Comparison of ENCODE assay signal across 1 cellular context in genomic region chr21:44805859-44806258, GRCh38.
TF ChIP-seq lines count a peak whose summit lies in the region.

No MANE protein-coding gene starts in this region.

TF ChIP-seq in endothelial cell of umbilical vein, 7 proteins besides CTCF, POLR2A, EP300 and RAD21:
- TF ChIP-seq EZH2 (IDR thresholded peaks at IDR 0.05; ENCODE audit: borderline replicate concordance, low read depth, low read length, severe bottlenecking) (no peak), POLR2AphosphoS5 (IDR thresholded peaks at IDR 0.05; ENCODE audit: insufficient read depth, low read depth, low read length) (no peak), MAX (IDR thresholded peaks at IDR 0.05; ENCODE audit: insufficient read depth, insufficient read length) (no peak), FOS (IDR thresholded peaks at IDR 0.05; ENCODE audit: borderline replicate concordance, insufficient read depth, low read length) (no peak), JUN (IDR thresholded peaks at IDR 0.05; ENCODE audit: borderline replicate concordance, insufficient read depth, insufficient read length, low read depth) (no peak), GATA2 (IDR thresholded peaks at IDR 0.05; ENCODE audit: insufficient read depth, insufficient read length, low read depth, low read length) (no peak), MYC (IDR thresholded peaks at IDR 0.05; ENCODE audit: low read depth, low read length) (no peak)
